ENCODE assay signal across 17 cellular contexts in genomic region chr4:56972832-56973231, GRCh38. TPM values are rescaled to one million over a fixed set of nuclear protein-coding genes. Genes with fewer than 3 reads are reported as not detected.
DNase-seq lines count a peak whose midpoint lies in the region; ATAC-seq and TF ChIP-seq lines count a peak whose summit lies in the region.
"Had no signal": no experiment of that assay in that cellular context is flagged by ENCODE, and none has a peak within 500 bp of the region (broad histone marks: within the 10 kb centered on the region; RNA-seq: fewer than 3 reads in every experiment).

No MANE protein-coding gene starts in this region.

- POLR2A ChIA-PET in CD4-positive, alpha-beta T cell (lab: Charles Lee), result no interaction called here
- POLR2A ChIA-PET in HCT116 (lab: Charles Lee), result no interaction called here

- no peak for TF ChIP-seq CTCF in CD4-positive, alpha-beta T cell (IDR thresholded peaks at IDR 0.05)
- no peak for TF ChIP-seq CTCF in HCT116 (IDR thresholded peaks at IDR 0.05 in 2 of 3, conservative IDR thresholded peaks at IDR 0.05 in 1 of 3; ENCODE audit: borderline replicate concordance in 1 of 3, insufficient read depth in 1 of 3, low read depth in 2 of 3, low read length in 2 of 3)

- TF ChIP-seq RAD21 in HCT116 (IDR thresholded peaks at IDR 0.05; ENCODE audit: low read depth), result no peak

- RAD21 ChIA-PET in HCT116 (lab: Charles Lee; ENCODE audit: low non-redundant PET in 1 of 2, low total read pairs in 2 of 2, uncharacterized antibody in 2 of 2, unreplicated experiment in 2 of 2), result no interaction called here

- no peak for TF ChIP-seq POLR2A in HCT116 (IDR thresholded peaks at IDR 0.05; ENCODE audit: borderline replicate concordance, extremely low read depth, insufficient read depth, insufficient read length)

- H3K4me1 Mint-ChIP-seq in activated T-cell treated with anti-CD3 and anti-CD28 coated beads, Interleukin-2, amount 50 U/mL, for 72 hours (ENCODE audit: low read depth), result peaks cover 53% of the 10 kb centered on the region
- peaks cover 43% of the 10 kb centered on the region for H3K4me1 Mint-ChIP-seq in CD4-positive, alpha-beta T cell (ENCODE audit: low read depth)
- peaks cover 57% of the 10 kb centered on the region for H3K4me1 Mint-ChIP-seq in activated naive CD8-positive, alpha-beta T cell treated with anti-CD3 and anti-CD28 coated beads, Interleukin-2, amount 50 U/mL, for 24 hours

- H3K9me3 ChIP-seq in CD4-positive, alpha-beta T cell (ENCODE audit: control insufficient read depth, low read length), result peaks cover 9% of the 10 kb centered on the region
- peaks cover 0 to 5% of the 10 kb centered on the region in 2 experiments; a peak in 1 of 4 replicates for H3K9me3 ChIP-seq in HCT116 (ENCODE audit: control insufficient read depth in 1 of 2, insufficient read depth in 1 of 2, low read depth in 1 of 2, low read length in 2 of 2)

- H3K9me3 Mint-ChIP-seq in activated T-cell treated with anti-CD3 and anti-CD28 coated beads, Interleukin-2, amount 50 U/mL, for 72 hours, result peaks cover 3% of the 10 kb centered on the region in 2 donors
- no peaks in the 10 kb centered on the region for H3K9me3 Mint-ChIP-seq in CD4-positive, alpha-beta T cell
- H3K9me3 Mint-ChIP-seq in activated naive CD8-positive, alpha-beta T cell treated with anti-CD3 and anti-CD28 coated beads, Interleukin-2, amount 50 U/mL, for 24 hours, result peaks cover 11% of the 10 kb centered on the region

- no peaks in the 10 kb centered on the region for H3K27me3 ChIP-seq in CD4-positive, alpha-beta T cell (ENCODE audit: control insufficient read depth, insufficient read depth, low read length)
- H3K27me3 ChIP-seq in HCT116 (ENCODE audit: insufficient read depth, low read length), result no peaks in the 10 kb centered on the region

- DNase-seq in activated T-cell treated with anti-CD3 and anti-CD28 coated beads, Interleukin-2, amount 50 U/mL, for 72 hours, result no peak
- DNase-seq in activated T-cell treated with anti-CD3 and anti-CD28 coated beads for 4 hours, result no peak
- no peak for DNase-seq in CD4-positive, alpha-beta T cell
- no peak for DNase-seq in HCT116 (ENCODE audit: low read depth, low spot score)
- no peak for DNase-seq in activated naive CD8-positive, alpha-beta T cell treated with anti-CD3 and anti-CD28 coated beads, Interleukin-2, amount 50 U/mL, for 24 hours
- DNase-seq in NCI-H187 treated with DMSO at 0.1 percent for 48 hours (lab: John Stamatoyannopoulos, UW), result no peak
- DNase-seq: ACHN, C1 segment of cervical spinal cord, DMS79 treated with DMSO at 0.1 percent for 48 hours, HFFc6, Karpas-422, NCI-H1417 treated with DMSO at 0.1 percent for 48 hours, NCI-H1930, NCI-H226, NCI-H524 treated with DMSO at 0.1 percent for 48 hours, PC-9 had no signal

- H3K4me2 ChIP-seq in HCT116 (ENCODE audit: low read length), result no peak overlapping the region
- H3K4me2 ChIP-seq: PC-9 had no signal

- peaks cover 4 to 7% of the 10 kb centered on the region in 2 experiments; a peak in 2 of 4 replicates for H3K4me1 ChIP-seq in HCT116 (ENCODE audit: control insufficient read depth in 1 of 2, insufficient read depth in 2 of 2, low read length in 2 of 2)

- intact Hi-C loops in CD4-positive, alpha-beta T cell (cut with DNase I, micrococcal nuclease), result loop anchor here in 1 of 2 experiments (10.0 kb wide), 2 partner anchors 538 to 1118 kb away; partner anchors contain the start of genes EXOC1, PAICS and PPAT
- intact Hi-C loops in HCT116 (cut with micrococcal nuclease), result no loop called here

- peaks cover 87% of the 10 kb centered on the region for H3K79me2 ChIP-seq in HCT116 (ENCODE audit: insufficient read depth, low read length)

- H3K27ac ChIP-seq in CD4-positive, alpha-beta T cell (ENCODE audit: low read depth, low read length), result no peak overlapping the region
- H3K27ac ChIP-seq in HCT116 (ENCODE audit: low read depth, low read length), result no peak overlapping the region
- H3K27ac ChIP-seq: PC-9 had no signal

- peak; percentile 6 to 12 for ATAC-seq in activated T-cell treated with anti-CD3 and anti-CD28 coated beads, Interleukin-2, amount 50 U/mL, for 72 hours (replicated peaks in 1 of 2)
- ATAC-seq in CD4-positive, alpha-beta T cell (ENCODE audit: poor library complexity), result no peak
- ATAC-seq in HCT116 (no peak), HG03457 (IDR thresholded peaks at IDR 0.05; ENCODE audit: unreplicated experiment) (no peak)
- peak; percentile 10 for ATAC-seq in activated naive CD8-positive, alpha-beta T cell treated with anti-CD3 and anti-CD28 coated beads, Interleukin-2, amount 50 U/mL, for 24 hours

- BruUV-seq in HCT116 (replicated peaks; lab: Mats Ljungman, UMichigan), result no TSS peak

- H3K36me3 Mint-ChIP-seq in activated T-cell treated with anti-CD3 and anti-CD28 coated beads, Interleukin-2, amount 50 U/mL, for 72 hours (ENCODE audit: insufficient read depth in 2 of 2), result peaks cover 28 to 58% of the 10 kb centered on the region in 2 donors
- peaks cover 74% of the 10 kb centered on the region for H3K36me3 Mint-ChIP-seq in CD4-positive, alpha-beta T cell (ENCODE audit: low read depth)
- peaks cover 69% of the 10 kb centered on the region for H3K36me3 Mint-ChIP-seq in activated naive CD8-positive, alpha-beta T cell treated with anti-CD3 and anti-CD28 coated beads, Interleukin-2, amount 50 U/mL, for 24 hours (ENCODE audit: low read depth)

- H3K27ac Mint-ChIP-seq in activated T-cell treated with anti-CD3 and anti-CD28 coated beads, Interleukin-2, amount 50 U/mL, for 72 hours, result peak overlapping the region; percentile 14
- no peak overlapping the region for H3K27ac Mint-ChIP-seq in CD4-positive, alpha-beta T cell
- peak overlapping the region; percentile 81 for H3K27ac Mint-ChIP-seq in activated naive CD8-positive, alpha-beta T cell treated with anti-CD3 and anti-CD28 coated beads, Interleukin-2, amount 50 U/mL, for 24 hours
- H3K27ac Mint-ChIP-seq: HFFc6 had no signal

- CTCF ChIA-PET in CD4-positive, alpha-beta T cell (lab: Charles Lee), result no interaction called here
- CTCF ChIA-PET in HCT116 (lab: Charles Lee), result no interaction called here

- H3K4me3 ChIP-seq in HCT116 (replicated peaks in 1 of 2; ENCODE audit: low read depth in 1 of 2, low read length in 2 of 2), result no peak overlapping the region
- H3K4me3 ChIP-seq: PC-9 had no signal

- H3K4me3 Mint-ChIP-seq in activated T-cell treated with anti-CD3 and anti-CD28 coated beads, Interleukin-2, amount 50 U/mL, for 72 hours, result peak overlapping the region; percentile 70 to 76
- H3K4me3 Mint-ChIP-seq in CD4-positive, alpha-beta T cell, result peak overlapping the region; percentile 7
- H3K4me3 Mint-ChIP-seq in activated naive CD8-positive, alpha-beta T cell treated with anti-CD3 and anti-CD28 coated beads, Interleukin-2, amount 50 U/mL, for 24 hours, result peak overlapping the region; percentile 26
- H3K4me3 Mint-ChIP-seq: HFFc6 had no signal

- no peak overlapping the region for H3K9ac ChIP-seq in HCT116 (ENCODE audit: low read length)

- no peaks in the 10 kb centered on the region for H3K9me2 ChIP-seq in HCT116 (ENCODE audit: insufficient read depth)

- no peaks in the 10 kb centered on the region for H3K27me3 Mint-ChIP-seq in activated T-cell treated with anti-CD3 and anti-CD28 coated beads, Interleukin-2, amount 50 U/mL, for 72 hours (ENCODE audit: low read depth)
- H3K27me3 Mint-ChIP-seq in CD4-positive, alpha-beta T cell, result no peaks in the 10 kb centered on the region
- no peaks in the 10 kb centered on the region for H3K27me3 Mint-ChIP-seq in activated naive CD8-positive, alpha-beta T cell treated with anti-CD3 and anti-CD28 coated beads, Interleukin-2, amount 50 U/mL, for 24 hours

- H2AFZ ChIP-seq in HCT116 (ENCODE audit: low read depth, low read length, poor library complexity, severe bottlenecking), result no peak overlapping the region
- H2AFZ ChIP-seq: PC-9 had no signal

- H3K36me3 ChIP-seq in HCT116 (ENCODE audit: control insufficient read depth in 1 of 2, insufficient read depth in 2 of 2, low read length in 2 of 2), result peaks cover 38 to 56% of the 10 kb centered on the region in 2 experiments

- H4K20me1 ChIP-seq in HCT116 (ENCODE audit: insufficient read depth), result no peaks in the 10 kb centered on the region; the same call in 1 of the 2 replicates

TF ChIP-seq in HCT116, 20 proteins besides CTCF, POLR2A, EP300 and RAD21:
- TF ChIP-seq REST (IDR thresholded peaks at IDR 0.05; ENCODE audit: low read depth), result no peak
- no peak for TF ChIP-seq EZH2 (IDR thresholded peaks at IDR 0.05)
- no peak for TF ChIP-seq SRF (IDR thresholded peaks at IDR 0.05; ENCODE audit: low read depth)
- TF ChIP-seq CBX3 (IDR thresholded peaks at IDR 0.05; ENCODE audit: low read depth), result peak; percentile 55; the same call in 1 of the 2 replicates
- no peak for TF ChIP-seq TCF7L2 (IDR thresholded peaks at IDR 0.05; ENCODE audit: borderline replicate concordance, extremely low read depth, insufficient read depth, insufficient read length)
TF ChIP-seq in HCT116: peak in this region for 1.

RNA-seq across cellular contexts. Expression of gene NOA1, which starts 4.6 kb away (rescaled TPM):
- 10 to 100 TPM; 32.1 to 34.1 TPM for total RNA-seq in activated T-cell treated with anti-CD3 and anti-CD28 coated beads, Interleukin-2, amount 50 U/mL, for 72 hours
- 10 to 100 TPM; 14.3 to 15.6 TPM for total RNA-seq in CD4-positive, alpha-beta T cell
- 38.4 TPM for total RNA-seq in HCT116 (2021; ENCODE audit: unreplicated experiment)
- polyA plus RNA-seq in HCT116 (2012), result 21.2 and 26.0 TPM in 2 replicates

RNA-seq across cellular contexts. Expression of gene POLR2B, which starts 5.9 kb away (rescaled TPM):
- total RNA-seq in activated T-cell treated with anti-CD3 and anti-CD28 coated beads, Interleukin-2, amount 50 U/mL, for 72 hours, result 100 to 1,000 TPM; 115 to 135 TPM
- 10 to 100 TPM; 70.0 to 72.5 TPM for total RNA-seq in CD4-positive, alpha-beta T cell
- total RNA-seq in HCT116 (2021; ENCODE audit: unreplicated experiment), result 129 TPM
- 82.9 and 83.4 TPM in 2 replicates for polyA plus RNA-seq in HCT116 (2012)

Comparison
In these comparisons a context has a peak if more than half of its experiments do, and no peak if none do; other contexts are left out.
1. ATAC-seq: peak in activated T-cell treated with anti-CD3 and anti-CD28 coated beads, Interleukin-2, amount 50 U/mL, for 72 hours (2 of 2) and activated naive CD8-positive, alpha-beta T cell treated with anti-CD3 and anti-CD28 coated beads, Interleukin-2, amount 50 U/mL, for 24 hours (single experiment); none in CD4-positive, alpha-beta T cell (single experiment), HCT116 (single experiment) and HG03457 (single experiment).
2. H3K4me3 Mint-ChIP-seq: peak in every context shown above with its lines; median percentile 73 in activated T-cell treated with anti-CD3 and anti-CD28 coated beads, Interleukin-2, amount 50 U/mL, for 72 hours; 26 in activated naive CD8-positive, alpha-beta T cell treated with anti-CD3 and anti-CD28 coated beads, Interleukin-2, amount 50 U/mL, for 24 hours; 7 in CD4-positive, alpha-beta T cell.